13 cellular contexts compared by ENCODE assay signal in genomic region chr4:76611164-76611563, GRCh38.
DNase-seq lines count a peak whose midpoint lies in the region; ATAC-seq, FAIRE-seq and TF ChIP-seq lines count a peak whose summit lies in the region.
"Had no signal": no experiment of that assay in that cellular context is flagged by ENCODE, and none has a peak within 500 bp of the region (broad histone marks: within the 10 kb centered on the region; RNA-seq: fewer than 3 reads in every experiment).

No MANE protein-coding gene starts in this region.

- peak; percentile 52 for DNase-seq in HCEC 1CT
- DNase-seq in chondrocyte (ENCODE audit: low spot score) = no peak
- DNase-seq in left kidney (ENCODE audit: low read depth, low spot score) = peak; percentile 39
- no peak for DNase-seq in activated naive CD4-positive, alpha-beta T cell treated with anti-CD3 and anti-CD28 coated beads, Interleukin-2, amount 50 U/mL, for 72 hours (ENCODE audit: low spot score in 2 of 2)
- DNase-seq in DMS114 treated with DMSO at 0.1 percent for 48 hours (lab: John Stamatoyannopoulos, UW; ENCODE audit: unreplicated experiment) = no peak
- DNase-seq in GM19239 (ENCODE audit: insufficient read length, low spot score) = no peak
- DNase-seq: activated gamma-delta T cell treated with Interleukin-2 at 50 U/mL for 16 hours; islet precursor cell; NCI-H2171 treated with DMSO at 0.1 percent for 48 hours; stimulated activated CD8-positive, alpha-beta memory T cell treated with anti-CD3 and anti-CD28 coated beads, Interleukin-4, amount 100 ng/mL, for 48 hours had no signal

- H3K27ac Mint-ChIP-seq in chondrocyte (ENCODE audit: unreplicated experiment) = peak overlapping the region; percentile 95
- H3K27ac Mint-ChIP-seq in activated naive CD4-positive, alpha-beta T cell treated with anti-CD3 and anti-CD28 coated beads, Interleukin-2, amount 50 U/mL, for 72 hours = no peak overlapping the region

- no peak for FAIRE-seq in GM19239 (lab: Jason Lieb, UNC)

- H3K27ac ChIP-seq in stomach smooth muscle (ENCODE audit: low read length) = peak overlapping the region; percentile 50

- H3K9me3 ChIP-seq in stomach smooth muscle (ENCODE audit: control insufficient read depth in 2 of 2, low read length in 2 of 2) = no peaks in the 10 kb centered on the region

- H3K27me3 ChIP-seq in stomach smooth muscle (ENCODE audit: control insufficient read depth in 1 of 2, insufficient read depth in 2 of 2, low read length in 2 of 2) = no peaks in the 10 kb centered on the region

- TF ChIP-seq CTCF in chondrocyte (IDR thresholded peaks at IDR 0.05) = peak; percentile 48

- peaks cover 9% of the 10 kb centered on the region for H3K4me1 ChIP-seq in stomach smooth muscle (ENCODE audit: control insufficient read depth, insufficient read depth, low read length)

- peaks cover 91% of the 10 kb centered on the region for H3K4me1 Mint-ChIP-seq in chondrocyte (ENCODE audit: low read depth)

- H3K27me3 Mint-ChIP-seq in chondrocyte (ENCODE audit: low read depth) = no peaks in the 10 kb centered on the region

- H3K4me3 ChIP-seq in stomach smooth muscle (ENCODE audit: low read length in 2 of 2) = no peak overlapping the region
- H3K4me3 ChIP-seq: skin epidermis had no signal

- peak overlapping the region in 1 of 2 donors; percentile 7 for H3K9ac ChIP-seq in stomach smooth muscle (ENCODE audit: low read length in 2 of 2)

- ATAC-seq in activated naive CD4-positive, alpha-beta T cell treated with anti-CD3 and anti-CD28 coated beads, Interleukin-2, amount 50 U/mL, for 72 hours = no peak
- ATAC-seq in GM18873 (IDR thresholded peaks at IDR 0.05; ENCODE audit: low FRiP score, unreplicated experiment) = no peak

- peak overlapping the region; percentile 56 for H3K4me3 Mint-ChIP-seq in chondrocyte (ENCODE audit: unreplicated experiment)

- H3K36me3 Mint-ChIP-seq in chondrocyte (ENCODE audit: low read depth) = no peaks in the 10 kb centered on the region
- H3K36me3 Mint-ChIP-seq in activated naive CD4-positive, alpha-beta T cell treated with anti-CD3 and anti-CD28 coated beads, Interleukin-2, amount 50 U/mL, for 72 hours = no peaks in the 10 kb centered on the region

- no peaks in the 10 kb centered on the region for H3K36me3 ChIP-seq in stomach smooth muscle (ENCODE audit: control insufficient read depth in 2 of 2, insufficient read depth in 2 of 2, low read length in 2 of 2)

- H3K9me3 Mint-ChIP-seq in chondrocyte (ENCODE audit: low read depth) = no peaks in the 10 kb centered on the region
- no peaks in the 10 kb centered on the region for H3K9me3 Mint-ChIP-seq in activated naive CD4-positive, alpha-beta T cell treated with anti-CD3 and anti-CD28 coated beads, Interleukin-2, amount 50 U/mL, for 72 hours

Comparison
In these comparisons a context has a peak if more than half of its experiments do, and no peak if none do; other contexts are left out.
1. DNase-seq: peak in HCEC 1CT (single experiment) and left kidney (single experiment); none in chondrocyte (single experiment), activated naive CD4-positive, alpha-beta T cell treated with anti-CD3 and anti-CD28 coated beads, Interleukin-2, amount 50 U/mL, for 72 hours (0 of 2), DMS114 treated with DMSO at 0.1 percent for 48 hours (single experiment) and GM19239 (single experiment).